ENCODE assay signal across 8 cellular contexts in the genomic region with DNA sequence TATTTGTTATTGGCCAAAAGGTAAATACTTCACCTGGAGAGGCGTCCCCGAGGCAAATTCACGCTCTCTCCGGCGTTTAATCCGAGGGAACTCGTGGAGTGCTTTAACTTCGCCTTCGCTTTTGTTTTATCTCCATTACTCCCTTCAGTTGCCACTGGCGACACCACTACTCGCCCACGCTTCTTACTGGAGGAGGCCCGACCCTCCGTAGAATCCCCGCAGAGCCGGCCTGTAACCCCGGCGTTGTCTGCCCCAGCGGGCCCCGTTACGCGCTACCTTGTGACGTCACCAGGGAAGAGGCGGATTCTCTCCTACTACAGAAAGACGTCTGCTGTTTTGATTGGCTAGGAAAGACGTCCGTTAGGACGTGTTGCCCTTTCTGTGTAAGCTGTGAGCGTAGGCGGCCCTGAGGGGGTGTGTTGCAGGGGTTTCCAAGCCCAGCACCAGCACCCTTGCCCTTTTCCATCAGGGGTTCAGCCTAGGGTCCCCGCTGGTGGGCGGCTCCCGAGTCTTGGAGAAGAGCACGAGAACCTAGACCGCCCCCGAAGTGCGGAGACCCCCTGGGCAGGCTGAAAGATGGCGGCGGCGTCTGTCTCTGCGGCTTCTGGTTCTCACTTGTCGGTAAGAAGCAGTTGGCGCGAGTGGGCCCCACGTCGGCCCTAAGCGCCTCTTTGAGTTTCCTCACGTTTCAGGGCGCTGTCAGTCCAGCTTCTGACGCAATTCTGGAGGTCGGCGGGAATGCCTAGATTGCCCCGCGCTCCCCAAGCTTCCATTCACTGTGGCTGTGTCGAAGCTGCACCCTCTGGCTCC. TPM values are rescaled to one million over a fixed set of nuclear protein-coding genes. Genes with fewer than 3 reads are reported as not detected.
DNase-seq lines count a peak whose midpoint lies in the region; TF ChIP-seq lines count a peak whose summit lies in the region.

A gene (plus strand): TSS at position 376 of the 810 bp plus-strand sequence. CDS start 201 bp downstream, at position 577.

- no peak within 1 kb of the TSS for H2BK12ac ChIP-seq in H9 (ENCODE audit: insufficient read length, low read depth, low read length)

- no CpG with 5 or more reads among the region's 55 CpGs for WGBS in H9 (ENCODE audit: extremely low coverage, insufficient read length, low lambda C conversion rate)

- H3K4ac ChIP-seq in H9 (ENCODE audit: low read depth, low read length): peak within 1 kb of the TSS; percentile 75; the same call in 1 of the 2 replicates

- peaks cover 32% of the 10 kb centered on the region for H3K36me3 ChIP-seq in MG63

- peak within 1 kb of the TSS; percentile 73 for H4K91ac ChIP-seq in H9 (ENCODE audit: insufficient read length, low read depth, low read length)

- H4K20me1 ChIP-seq in H9 (ENCODE audit: control insufficient read depth, insufficient read depth, insufficient read length): no peaks in the 10 kb centered on the region

- peak within 1 kb of the TSS; percentile 62 for H4K8ac ChIP-seq in H9 (replicated peaks; ENCODE audit: insufficient read length, low read depth, low read length)

- peak within 1 kb of the TSS; percentile 98 for H3K14ac ChIP-seq in H9 (ENCODE audit: insufficient read depth, low read length)

- peak within 1 kb of the TSS; percentile 98 for H3K18ac ChIP-seq in H9 (ENCODE audit: insufficient read length, low read depth, low read length)

- peak within 1 kb of the TSS; percentile 93 for H3K4me2 ChIP-seq in H9 (ENCODE audit: insufficient read depth, insufficient read length, low read length)

- H3K27ac Mint-ChIP-seq in H9: peak within 1 kb of the TSS; percentile 100
- H3K27ac Mint-ChIP-seq in nephron: peak within 1 kb of the TSS; percentile 97 to 100 (median 100)
- H3K27ac Mint-ChIP-seq in stimulated activated naive CD8-positive, alpha-beta T cell treated with anti-CD3 and anti-CD28 coated beads, Interleukin-15, Interleukin-2, amounts not matched to agents 100 ng/mL and 50 ng/mL, for 24 hours: peak within 1 kb of the TSS; percentile 100

- H3K79me1 ChIP-seq in H9 (ENCODE audit: insufficient read depth, low read depth, low read length, poor library complexity, severe bottlenecking): no peaks in the 10 kb centered on the region

- peaks cover 36 to 40% of the 10 kb centered on the region in 2 experiments for H3K4me1 Mint-ChIP-seq in H9
- peaks cover 40% of the 10 kb centered on the region for H3K4me1 Mint-ChIP-seq in nephron
- peaks cover 66% of the 10 kb centered on the region for H3K4me1 Mint-ChIP-seq in stimulated activated naive CD8-positive, alpha-beta T cell treated with anti-CD3 and anti-CD28 coated beads, Interleukin-15, Interleukin-2, amounts not matched to agents 100 ng/mL and 50 ng/mL, for 24 hours (ENCODE audit: low read depth)

- no peak within 1 kb of the TSS for H3K23ac ChIP-seq in H9 (ENCODE audit: insufficient read length, low read depth, low read length)

- H3K9me3 ChIP-seq in H9 (ENCODE audit: control insufficient read depth, low read depth, low read length) (no peaks in the 10 kb centered on the region), MG63 (no peaks in the 10 kb centered on the region)

- peaks cover 22% of the 10 kb centered on the region; the same call in 1 of the 2 replicates for H3K79me2 ChIP-seq in H9 (ENCODE audit: insufficient read depth, low read length)

- H2BK120ac ChIP-seq in H9 (ENCODE audit: low read depth, low read length, poor library complexity, severe bottlenecking): peak within 1 kb of the TSS; percentile 98

- no peak within 1 kb of the TSS for H2AFZ ChIP-seq in H9 (ENCODE audit: low read length)

- H3K9me3 Mint-ChIP-seq in H9 (no peaks in the 10 kb centered on the region), nephron (no peaks in the 10 kb centered on the region)
- no peaks in the 10 kb centered on the region for H3K9me3 Mint-ChIP-seq in stimulated activated naive CD8-positive, alpha-beta T cell treated with anti-CD3 and anti-CD28 coated beads, Interleukin-15, Interleukin-2, amounts not matched to agents 100 ng/mL and 50 ng/mL, for 24 hours

- no peak within 1 kb of the TSS for H2AK5ac ChIP-seq in H9 (ENCODE audit: insufficient read length, low read length)

- peak within 1 kb of the TSS; percentile 95 for H3K27ac ChIP-seq in H9 (ENCODE audit: insufficient read length, low read depth, low read length)

- H2BK15ac ChIP-seq in H9 (ENCODE audit: low read depth, low read length): no peak within 1 kb of the TSS

- H3K4me3 Mint-ChIP-seq in H9 (peak within 1 kb of the TSS; percentile 95 to 98), nephron (peak within 1 kb of the TSS; percentile 99 to 100 (median 100))
- H3K4me3 Mint-ChIP-seq in stimulated activated naive CD8-positive, alpha-beta T cell treated with anti-CD3 and anti-CD28 coated beads, Interleukin-15, Interleukin-2, amounts not matched to agents 100 ng/mL and 50 ng/mL, for 24 hours: peak within 1 kb of the TSS; percentile 97

- peaks cover 12 to 36% (median 23%) of the 10 kb centered on the region in 3 experiments; a peak in 6 of 7 replicates for H3K36me3 Mint-ChIP-seq in H9 (ENCODE audit: insufficient read depth in 1 of 3, low read depth in 3 of 3)
- peaks cover 17% of the 10 kb centered on the region for H3K36me3 Mint-ChIP-seq in nephron (ENCODE audit: low read depth)
- H3K36me3 Mint-ChIP-seq in stimulated activated naive CD8-positive, alpha-beta T cell treated with anti-CD3 and anti-CD28 coated beads, Interleukin-15, Interleukin-2, amounts not matched to agents 100 ng/mL and 50 ng/mL, for 24 hours (ENCODE audit: low read depth): peaks cover 59% of the 10 kb centered on the region

- H2BK20ac ChIP-seq in H9 (ENCODE audit: low read depth, low read length, poor library complexity, severe bottlenecking): no peak within 1 kb of the TSS

- peak within 1 kb of the TSS; percentile 85 for H4K5ac ChIP-seq in H9 (ENCODE audit: insufficient read length, low read depth, low read length)

- H3K27me3 ChIP-seq in H9 (ENCODE audit: insufficient read depth, low read length) (no peaks in the 10 kb centered on the region), MG63 (no peaks in the 10 kb centered on the region)

- DNase-seq in ELF-1 (ENCODE audit: low read depth, low spot score): peak; percentile 98
- peak; percentile 97 for DNase-seq in H9
- peak; percentile 95 for DNase-seq in MG63
- peak; percentile 91 for DNase-seq in SHP77 treated with DMSO at 0.1 percent for 48 hours (lab: John Stamatoyannopoulos, UW)
- peak; percentile 97 for DNase-seq in activated effector memory CD4-positive, alpha-beta T cell treated with anti-CD3 and anti-CD28 coated beads, Interleukin-2, amount 50 U/mL, for 16 hours
- peak; percentile 99 for DNase-seq in fibroblast of the aortic adventitia (ENCODE audit: low read depth)

- H3K27me3 Mint-ChIP-seq in H9 (ENCODE audit: low read depth) (no peaks in the 10 kb centered on the region), nephron (ENCODE audit: low read depth) (no peaks in the 10 kb centered on the region)
- no peaks in the 10 kb centered on the region for H3K27me3 Mint-ChIP-seq in stimulated activated naive CD8-positive, alpha-beta T cell treated with anti-CD3 and anti-CD28 coated beads, Interleukin-15, Interleukin-2, amounts not matched to agents 100 ng/mL and 50 ng/mL, for 24 hours

- TF ChIP-seq CTCF in H9 (conservative IDR thresholded peaks at IDR 0.05) (no peak), fibroblast of the aortic adventitia (IDR thresholded peaks at IDR 0.05; ENCODE audit: insufficient read depth, low read length) (no peak), nephron (IDR thresholded peaks at IDR 0.05; ENCODE audit: unreplicated experiment in 3 of 3) (no peak)

- peak within 1 kb of the TSS; percentile 85 for H2BK5ac ChIP-seq in H9 (ENCODE audit: insufficient read length, low read length)

- peak within 1 kb of the TSS; percentile 98 for H3K9ac ChIP-seq in H9 (ENCODE audit: extremely low read depth, insufficient read length, low read length)

- no peaks in the 10 kb centered on the region for H3K4me1 ChIP-seq in H9 (ENCODE audit: insufficient read depth, low read length)

- peak within 1 kb of the TSS; percentile 96 for H3T11ph ChIP-seq in H9 (ENCODE audit: low read length)

- H3K4me3 ChIP-seq in MG63 (peak within 1 kb of the TSS; percentile 98), fibroblast of the aortic adventitia (ENCODE audit: low read depth, low read length) (peak within 1 kb of the TSS; percentile 87)

- H3K56ac ChIP-seq in H9 (ENCODE audit: insufficient read length, low read depth, low read length): peak within 1 kb of the TSS; percentile 64

- H3K23me2 ChIP-seq in H9 (ENCODE audit: insufficient read length, low read depth, low read length, poor library complexity, severe bottlenecking): peaks cover 8% of the 10 kb centered on the region

RNA-seq across cellular contexts. Expression of the gene that starts here (rescaled TPM):
- total RNA-seq in H9 (2021) (55.8 and 58.0 TPM in 2 replicates), fibroblast of the aortic adventitia (ENCODE audit: low replicate concordance) (26.8 and 68.1 TPM in 2 replicates)
- 26.8 and 28.2 TPM in 2 replicates for total RNA-seq in MG63 (2014; rRNA removed; shearing (Covaris generic); ENCODE audit: low replicate concordance)

Comparison
In these comparisons a context has a peak if more than half of its experiments do, and no peak if none do; other contexts are left out.
1. Peak in every context shown above with its lines: DNase-seq, H3K4me3 ChIP-seq and H3K27ac ChIP-seq.